10 cellular contexts compared by ENCODE assay signal in the genomic region with DNA sequence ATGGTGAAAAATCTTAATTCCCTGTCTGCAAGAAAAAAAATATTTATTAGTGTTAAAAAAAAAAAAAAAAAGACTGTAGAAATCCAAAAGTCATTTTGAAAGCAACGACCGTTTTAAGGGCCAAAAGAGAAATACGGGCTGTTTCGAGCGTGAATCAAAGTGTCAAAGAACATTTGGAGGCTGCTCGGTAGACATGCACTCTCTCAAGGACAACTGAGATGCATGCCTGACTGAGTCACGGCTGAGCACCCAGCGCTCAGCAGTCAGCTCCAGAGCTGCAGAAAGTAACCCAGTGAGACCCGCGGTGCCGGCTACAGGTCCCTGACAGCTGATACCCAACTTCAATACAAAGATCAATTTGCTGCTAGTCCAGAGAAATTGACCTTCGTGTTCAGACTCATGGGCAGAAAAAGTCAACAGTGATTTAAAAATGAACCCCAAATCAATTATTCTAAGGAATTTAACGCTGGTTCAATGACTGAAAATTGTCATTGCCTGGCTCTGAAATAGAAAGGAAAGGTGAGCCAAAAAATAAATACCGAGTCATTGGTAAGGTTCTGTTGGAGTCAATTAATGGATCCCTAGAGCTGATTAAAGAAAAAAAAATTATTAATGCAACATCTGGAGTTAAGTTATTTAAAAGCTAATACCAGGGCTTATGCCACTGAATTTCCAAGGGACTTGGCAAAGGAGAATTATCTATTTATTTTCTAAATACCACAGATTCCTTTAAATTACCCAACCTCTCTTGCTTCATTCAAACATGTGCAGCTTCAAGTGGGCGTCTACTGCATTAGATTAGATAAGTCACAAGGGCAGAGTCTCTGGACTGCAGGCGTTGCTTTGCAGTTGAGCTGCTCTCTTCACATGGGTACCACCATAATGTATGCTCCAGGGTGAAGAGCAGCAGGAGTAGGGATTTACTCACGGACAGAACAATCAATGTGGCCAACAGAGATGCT.
DNase-seq lines count a peak whose midpoint lies in the region; ATAC-seq lines count a peak whose summit lies in the region.
"Had no signal": no experiment of that assay in that cellular context is flagged by ENCODE, and none has a peak within 500 bp of the region (broad histone marks: within the 10 kb centered on the region; RNA-seq: fewer than 3 reads in every experiment).

No MANE protein-coding gene starts in this region.

- no peaks in the 10 kb centered on the region for H3K36me3 ChIP-seq in subcutaneous abdominal adipose tissue (ENCODE audit: control insufficient read depth in 5 of 5, insufficient read depth in 5 of 5, low read length in 5 of 5)

- H3K9me3 ChIP-seq in subcutaneous abdominal adipose tissue (ENCODE audit: control insufficient read depth in 5 of 5, low read length in 5 of 5) = no peaks in the 10 kb centered on the region

- H3K9ac ChIP-seq in subcutaneous abdominal adipose tissue (ENCODE audit: low read length in 5 of 5) = peak overlapping the region in 1 of 5 donors; percentile 10

- H3K36me3 Mint-ChIP-seq in stimulated activated effector memory CD8-positive, alpha-beta T cell treated with anti-CD3 and anti-CD28 coated beads, Interleukin-12 subunit alpha, Interleukin-12 subunit beta, amount 100 ng/mL, for 72 hours = no peaks in the 10 kb centered on the region

- H3K27ac Mint-ChIP-seq in stimulated activated effector memory CD8-positive, alpha-beta T cell treated with anti-CD3 and anti-CD28 coated beads, Interleukin-12 subunit alpha, Interleukin-12 subunit beta, amount 100 ng/mL, for 72 hours = no peak overlapping the region

- H3K27me3 ChIP-seq in subcutaneous abdominal adipose tissue (ENCODE audit: control insufficient read depth in 5 of 5, insufficient read depth in 4 of 5, low read length in 5 of 5) = no peaks in the 10 kb centered on the region

- H3K4me3 Mint-ChIP-seq in stimulated activated effector memory CD8-positive, alpha-beta T cell treated with anti-CD3 and anti-CD28 coated beads, Interleukin-12 subunit alpha, Interleukin-12 subunit beta, amount 100 ng/mL, for 72 hours = no peak overlapping the region

- no peak for ATAC-seq in stimulated activated effector memory CD8-positive, alpha-beta T cell treated with anti-CD3 and anti-CD28 coated beads, Interleukin-12 subunit alpha, Interleukin-12 subunit beta, amount 100 ng/mL, for 72 hours
- ATAC-seq in HG03097 (IDR thresholded peaks at IDR 0.05; ENCODE audit: low FRiP score, unreplicated experiment) = no peak

- H3K9me3 Mint-ChIP-seq in stimulated activated effector memory CD8-positive, alpha-beta T cell treated with anti-CD3 and anti-CD28 coated beads, Interleukin-12 subunit alpha, Interleukin-12 subunit beta, amount 100 ng/mL, for 72 hours = no peaks in the 10 kb centered on the region

- peak overlapping the region; percentile 89 for H3K27ac ChIP-seq in subcutaneous abdominal adipose tissue (ENCODE audit: low read depth, low read length)

- H3K4me1 Mint-ChIP-seq in stimulated activated effector memory CD8-positive, alpha-beta T cell treated with anti-CD3 and anti-CD28 coated beads, Interleukin-12 subunit alpha, Interleukin-12 subunit beta, amount 100 ng/mL, for 72 hours = peaks cover 17% of the 10 kb centered on the region

- H3K4me1 ChIP-seq in subcutaneous abdominal adipose tissue (ENCODE audit: control insufficient read depth in 5 of 5, insufficient read depth in 5 of 5, low read length in 5 of 5) = peaks cover 0 to 39% (median 17%) of the 10 kb centered on the region in 5 donors

- peak overlapping the region in 1 of 5 donors; percentile 48 for H3K4me3 ChIP-seq in subcutaneous abdominal adipose tissue (ENCODE audit: low read depth in 1 of 5, low read length in 5 of 5)

- peak; percentile 94 for DNase-seq in HCEC 1CT
- peak; percentile 62 for DNase-seq in astrocyte of the hippocampus (ENCODE audit: low read depth, low spot score)
- DNase-seq in islet precursor cell = peak; percentile 77
- no peak for DNase-seq in stimulated activated effector memory CD8-positive, alpha-beta T cell treated with anti-CD3 and anti-CD28 coated beads, Interleukin-12 subunit alpha, Interleukin-12 subunit beta, amount 100 ng/mL, for 72 hours (ENCODE audit: low spot score in 2 of 2)
- DNase-seq in nucleus accumbens (lab: John Stamatoyannopoulos, UW) = no peak
- DNase-seq in activated naive CD4-positive, alpha-beta T cell (lab: John Stamatoyannopoulos, UW) = no peak
- DNase-seq: activated naive CD4-positive, alpha-beta T cell treated with anti-CD3 and anti-CD28 coated beads, Interleukin-2, amount 50 U/mL, for 16 hours; NCI-H2171 had no signal

Comparison
In these comparisons a context has a peak if more than half of its experiments do, and no peak if none do; other contexts are left out.
1. DNase-seq: peak in HCEC 1CT (single experiment), astrocyte of the hippocampus (single experiment) and islet precursor cell (single experiment); none in stimulated activated effector memory CD8-positive, alpha-beta T cell treated with anti-CD3 and anti-CD28 coated beads, Interleukin-12 subunit alpha, Interleukin-12 subunit beta, amount 100 ng/mL, for 72 hours (0 of 2), nucleus accumbens (0 of 56) and activated naive CD4-positive, alpha-beta T cell (0 of 4).